2 cellular contexts compared by ENCODE assay signal in the genomic region with DNA sequence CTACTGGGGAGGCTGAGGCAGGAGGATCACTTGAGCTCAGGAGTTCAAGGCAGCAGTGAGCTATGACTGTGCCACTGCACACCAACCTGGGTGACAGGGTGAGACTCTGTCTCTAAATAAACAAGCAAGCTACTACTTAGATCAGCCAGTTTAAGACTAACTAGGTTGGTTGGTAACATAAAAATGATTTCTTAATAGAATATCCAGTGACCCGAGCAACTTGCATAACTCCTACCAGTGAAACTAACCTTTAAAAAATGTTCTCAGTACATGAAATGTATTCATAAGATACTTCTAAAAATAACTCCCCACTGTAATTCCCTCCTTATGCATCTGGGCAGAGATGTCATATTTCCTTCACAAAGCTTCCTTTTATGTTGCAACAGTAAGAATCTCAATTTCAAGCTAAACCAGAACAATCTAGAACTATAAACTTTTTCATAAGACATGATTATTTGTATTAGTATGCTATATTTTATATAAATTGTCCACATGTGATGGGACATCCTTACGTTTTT.
TF ChIP-seq lines count a peak whose summit lies in the region.

No MANE protein-coding gene starts in this region.

TF ChIP-seq in GM12878, 131 proteins besides CTCF, POLR2A, EP300 and RAD21:
- TF ChIP-seq IKZF1 (conservative IDR thresholded peaks at IDR 0.05) (no peak), HDGF (IDR thresholded peaks at IDR 0.05) (no peak), JUNB (IDR thresholded peaks at IDR 0.05) (no peak), TARDBP (IDR thresholded peaks at IDR 0.05; ENCODE audit: borderline replicate concordance) (no peak), CHD4 (IDR thresholded peaks at IDR 0.05) (no peak), KAT2A (conservative IDR thresholded peaks at IDR 0.05; ENCODE audit: control insufficient read depth, low read depth, low read length) (no peak), SIN3A (IDR thresholded peaks at IDR 0.05; ENCODE audit: low read depth, low read length) (no peak)
- TF ChIP-seq, protein P1, sequence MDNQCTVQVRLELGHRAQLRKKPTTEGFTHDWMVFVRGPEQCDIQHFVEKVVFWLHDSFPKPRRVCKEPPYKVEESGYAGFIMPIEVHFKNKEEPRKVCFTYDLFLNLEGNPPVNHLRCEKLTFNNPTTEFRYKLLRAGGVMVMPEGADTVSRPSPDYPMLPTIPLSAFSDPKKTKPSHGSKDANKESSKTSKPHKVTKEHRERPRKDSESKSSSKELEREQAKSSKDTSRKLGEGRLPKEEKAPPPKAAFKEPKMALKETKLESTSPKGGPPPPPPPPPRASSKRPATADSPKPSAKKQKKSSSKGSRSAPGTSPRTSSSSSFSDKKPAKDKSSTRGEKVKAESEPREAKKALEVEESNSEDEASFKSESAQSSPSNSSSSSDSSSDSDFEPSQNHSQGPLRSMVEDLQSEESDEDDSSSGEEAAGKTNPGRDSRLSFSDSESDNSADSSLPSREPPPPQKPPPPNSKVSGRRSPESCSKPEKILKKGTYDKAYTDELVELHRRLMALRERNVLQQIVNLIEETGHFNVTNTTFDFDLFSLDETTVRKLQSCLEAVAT (IDR thresholded peaks at IDR 0.05), result no peak
- TF ChIP-seq, protein P2, sequence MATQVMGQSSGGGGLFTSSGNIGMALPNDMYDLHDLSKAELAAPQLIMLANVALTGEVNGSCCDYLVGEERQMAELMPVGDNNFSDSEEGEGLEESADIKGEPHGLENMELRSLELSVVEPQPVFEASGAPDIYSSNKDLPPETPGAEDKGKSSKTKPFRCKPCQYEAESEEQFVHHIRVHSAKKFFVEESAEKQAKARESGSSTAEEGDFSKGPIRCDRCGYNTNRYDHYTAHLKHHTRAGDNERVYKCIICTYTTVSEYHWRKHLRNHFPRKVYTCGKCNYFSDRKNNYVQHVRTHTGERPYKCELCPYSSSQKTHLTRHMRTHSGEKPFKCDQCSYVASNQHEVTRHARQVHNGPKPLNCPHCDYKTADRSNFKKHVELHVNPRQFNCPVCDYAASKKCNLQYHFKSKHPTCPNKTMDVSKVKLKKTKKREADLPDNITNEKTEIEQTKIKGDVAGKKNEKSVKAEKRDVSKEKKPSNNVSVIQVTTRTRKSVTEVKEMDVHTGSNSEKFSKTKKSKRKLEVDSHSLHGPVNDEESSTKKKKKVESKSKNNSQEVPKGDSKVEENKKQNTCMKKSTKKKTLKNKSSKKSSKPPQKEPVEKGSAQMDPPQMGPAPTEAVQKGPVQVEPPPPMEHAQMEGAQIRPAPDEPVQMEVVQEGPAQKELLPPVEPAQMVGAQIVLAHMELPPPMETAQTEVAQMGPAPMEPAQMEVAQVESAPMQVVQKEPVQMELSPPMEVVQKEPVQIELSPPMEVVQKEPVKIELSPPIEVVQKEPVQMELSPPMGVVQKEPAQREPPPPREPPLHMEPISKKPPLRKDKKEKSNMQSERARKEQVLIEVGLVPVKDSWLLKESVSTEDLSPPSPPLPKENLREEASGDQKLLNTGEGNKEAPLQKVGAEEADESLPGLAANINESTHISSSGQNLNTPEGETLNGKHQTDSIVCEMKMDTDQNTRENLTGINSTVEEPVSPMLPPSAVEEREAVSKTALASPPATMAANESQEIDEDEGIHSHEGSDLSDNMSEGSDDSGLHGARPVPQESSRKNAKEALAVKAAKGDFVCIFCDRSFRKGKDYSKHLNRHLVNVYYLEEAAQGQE (IDR thresholded peaks at IDR 0.05; ENCODE audit: low read depth, low read length), result no peak
- TF ChIP-seq, protein P3, sequence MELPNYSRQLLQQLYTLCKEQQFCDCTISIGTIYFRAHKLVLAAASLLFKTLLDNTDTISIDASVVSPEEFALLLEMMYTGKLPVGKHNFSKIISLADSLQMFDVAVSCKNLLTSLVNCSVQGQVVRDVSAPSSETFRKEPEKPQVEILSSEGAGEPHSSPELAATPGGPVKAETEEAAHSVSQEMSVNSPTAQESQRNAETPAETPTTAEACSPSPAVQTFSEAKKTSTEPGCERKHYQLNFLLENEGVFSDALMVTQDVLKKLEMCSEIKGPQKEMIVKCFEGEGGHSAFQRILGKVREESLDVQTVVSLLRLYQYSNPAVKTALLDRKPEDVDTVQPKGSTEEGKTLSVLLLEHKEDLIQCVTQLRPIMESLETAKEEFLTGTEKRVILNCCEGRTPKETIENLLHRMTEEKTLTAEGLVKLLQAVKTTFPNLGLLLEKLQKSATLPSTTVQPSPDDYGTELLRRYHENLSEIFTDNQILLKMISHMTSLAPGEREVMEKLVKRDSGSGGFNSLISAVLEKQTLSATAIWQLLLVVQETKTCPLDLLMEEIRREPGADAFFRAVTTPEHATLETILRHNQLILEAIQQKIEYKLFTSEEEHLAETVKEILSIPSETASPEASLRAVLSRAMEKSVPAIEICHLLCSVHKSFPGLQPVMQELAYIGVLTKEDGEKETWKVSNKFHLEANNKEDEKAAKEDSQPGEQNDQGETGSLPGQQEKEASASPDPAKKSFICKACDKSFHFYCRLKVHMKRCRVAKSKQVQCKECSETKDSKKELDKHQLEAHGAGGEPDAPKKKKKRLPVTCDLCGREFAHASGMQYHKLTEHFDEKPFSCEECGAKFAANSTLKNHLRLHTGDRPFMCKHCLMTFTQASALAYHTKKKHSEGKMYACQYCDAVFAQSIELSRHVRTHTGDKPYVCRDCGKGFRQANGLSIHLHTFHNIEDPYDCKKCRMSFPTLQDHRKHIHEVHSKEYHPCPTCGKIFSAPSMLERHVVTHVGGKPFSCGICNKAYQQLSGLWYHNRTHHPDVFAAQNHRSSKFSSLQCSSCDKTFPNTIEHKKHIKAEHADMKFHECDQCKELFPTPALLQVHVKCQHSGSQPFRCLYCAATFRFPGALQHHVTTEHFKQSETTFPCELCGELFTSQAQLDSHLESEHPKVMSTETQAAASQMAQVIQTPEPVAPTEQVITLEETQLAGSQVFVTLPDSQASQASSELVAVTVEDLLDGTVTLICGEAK (IDR thresholded peaks at IDR 0.05; ENCODE audit: borderline replicate concordance), result no peak

TF ChIP-seq in GM23338, 12 proteins besides CTCF, POLR2A, EP300 and RAD21:
- TF ChIP-seq STAT1 (IDR thresholded peaks at IDR 0.05; ENCODE audit: unreplicated experiment) (no peak), POLR2AphosphoS5 (IDR thresholded peaks at IDR 0.05; ENCODE audit: low read depth) (no peak), NANOG (IDR thresholded peaks at IDR 0.05; ENCODE audit: borderline replicate concordance) (no peak), CREB1 (CRISPR knock-in tag; IDR thresholded peaks at IDR 0.05; ENCODE audit: low read depth) (no peak), EZH2phosphoT487 (IDR thresholded peaks at IDR 0.05; ENCODE audit: unreplicated experiment) (no peak), ZNF114 (CRISPR knock-in tag; IDR thresholded peaks at IDR 0.05) (no peak), ZNF331 (CRISPR knock-in tag; IDR thresholded peaks at IDR 0.05; ENCODE audit: low read depth) (no peak), EZH2 (IDR thresholded peaks at IDR 0.05; ENCODE audit: low read depth, unreplicated experiment) (no peak), JUNB (IDR thresholded peaks at IDR 0.05; ENCODE audit: unreplicated experiment) (no peak)
- TF ChIP-seq, protein P4, sequence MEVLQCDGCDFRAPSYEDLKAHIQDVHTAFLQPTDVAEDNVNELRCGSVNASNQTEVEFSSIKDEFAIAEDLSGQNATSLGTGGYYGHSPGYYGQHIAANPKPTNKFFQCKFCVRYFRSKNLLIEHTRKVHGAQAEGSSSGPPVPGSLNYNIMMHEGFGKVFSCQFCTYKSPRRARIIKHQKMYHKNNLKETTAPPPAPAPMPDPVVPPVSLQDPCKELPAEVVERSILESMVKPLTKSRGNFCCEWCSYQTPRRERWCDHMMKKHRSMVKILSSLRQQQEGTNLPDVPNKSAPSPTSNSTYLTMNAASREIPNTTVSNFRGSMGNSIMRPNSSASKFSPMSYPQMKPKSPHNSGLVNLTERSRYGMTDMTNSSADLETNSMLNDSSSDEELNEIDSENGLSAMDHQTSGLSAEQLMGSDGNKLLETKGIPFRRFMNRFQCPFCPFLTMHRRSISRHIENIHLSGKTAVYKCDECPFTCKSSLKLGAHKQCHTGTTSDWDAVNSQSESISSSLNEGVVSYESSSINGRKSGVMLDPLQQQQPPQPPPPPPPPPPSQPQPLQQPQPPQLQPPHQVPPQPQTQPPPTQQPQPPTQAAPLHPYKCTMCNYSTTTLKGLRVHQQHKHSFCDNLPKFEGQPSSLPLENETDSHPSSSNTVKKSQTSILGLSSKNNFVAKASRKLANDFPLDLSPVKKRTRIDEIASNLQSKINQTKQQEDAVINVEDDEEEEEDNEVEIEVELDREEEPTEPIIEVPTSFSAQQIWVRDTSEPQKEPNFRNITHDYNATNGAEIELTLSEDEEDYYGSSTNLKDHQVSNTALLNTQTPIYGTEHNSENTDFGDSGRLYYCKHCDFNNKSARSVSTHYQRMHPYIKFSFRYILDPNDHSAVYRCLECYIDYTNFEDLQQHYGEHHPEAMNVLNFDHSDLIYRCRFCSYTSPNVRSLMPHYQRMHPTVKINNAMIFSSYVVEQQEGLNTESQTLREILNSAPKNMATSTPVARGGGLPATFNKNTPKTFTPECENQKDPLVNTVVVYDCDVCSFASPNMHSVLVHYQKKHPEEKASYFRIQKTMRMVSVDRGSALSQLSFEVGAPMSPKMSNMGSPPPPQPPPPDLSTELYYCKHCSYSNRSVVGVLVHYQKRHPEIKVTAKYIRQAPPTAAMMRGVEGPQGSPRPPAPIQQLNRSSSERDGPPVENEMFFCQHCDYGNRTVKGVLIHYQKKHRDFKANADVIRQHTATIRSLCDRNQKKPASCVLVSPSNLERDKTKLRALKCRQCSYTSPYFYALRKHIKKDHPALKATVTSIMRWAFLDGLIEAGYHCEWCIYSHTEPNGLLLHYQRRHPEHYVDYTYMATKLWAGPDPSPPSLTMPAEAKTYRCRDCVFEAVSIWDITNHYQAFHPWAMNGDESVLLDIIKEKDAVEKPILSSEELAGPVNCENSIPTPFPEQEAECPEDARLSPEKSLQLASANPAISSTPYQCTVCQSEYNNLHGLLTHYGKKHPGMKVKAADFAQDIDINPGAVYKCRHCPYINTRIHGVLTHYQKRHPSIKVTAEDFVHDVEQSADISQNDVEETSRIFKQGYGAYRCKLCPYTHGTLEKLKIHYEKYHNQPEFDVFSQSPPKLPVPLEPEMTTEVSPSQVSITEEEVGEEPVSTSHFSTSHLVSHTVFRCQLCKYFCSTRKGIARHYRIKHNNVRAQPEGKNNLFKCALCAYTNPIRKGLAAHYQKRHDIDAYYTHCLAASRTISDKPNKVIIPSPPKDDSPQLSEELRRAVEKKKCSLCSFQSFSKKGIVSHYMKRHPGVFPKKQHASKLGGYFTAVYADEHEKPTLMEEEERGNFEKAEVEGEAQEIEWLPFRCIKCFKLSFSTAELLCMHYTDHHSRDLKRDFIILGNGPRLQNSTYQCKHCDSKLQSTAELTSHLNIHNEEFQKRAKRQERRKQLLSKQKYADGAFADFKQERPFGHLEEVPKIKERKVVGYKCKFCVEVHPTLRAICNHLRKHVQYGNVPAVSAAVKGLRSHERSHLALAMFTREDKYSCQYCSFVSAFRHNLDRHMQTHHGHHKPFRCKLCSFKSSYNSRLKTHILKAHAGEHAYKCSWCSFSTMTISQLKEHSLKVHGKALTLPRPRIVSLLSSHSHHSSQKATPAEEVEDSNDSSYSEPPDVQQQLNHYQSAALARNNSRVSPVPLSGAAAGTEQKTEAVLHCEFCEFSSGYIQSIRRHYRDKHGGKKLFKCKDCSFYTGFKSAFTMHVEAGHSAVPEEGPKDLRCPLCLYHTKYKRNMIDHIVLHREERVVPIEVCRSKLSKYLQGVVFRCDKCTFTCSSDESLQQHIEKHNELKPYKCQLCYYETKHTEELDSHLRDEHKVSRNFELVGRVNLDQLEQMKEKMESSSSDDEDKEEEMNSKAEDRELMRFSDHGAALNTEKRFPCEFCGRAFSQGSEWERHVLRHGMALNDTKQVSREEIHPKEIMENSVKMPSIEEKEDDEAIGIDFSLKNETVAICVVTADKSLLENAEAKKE (CRISPR knock-in tag; IDR thresholded peaks at IDR 0.05), result no peak
- TF ChIP-seq, protein P5, sequence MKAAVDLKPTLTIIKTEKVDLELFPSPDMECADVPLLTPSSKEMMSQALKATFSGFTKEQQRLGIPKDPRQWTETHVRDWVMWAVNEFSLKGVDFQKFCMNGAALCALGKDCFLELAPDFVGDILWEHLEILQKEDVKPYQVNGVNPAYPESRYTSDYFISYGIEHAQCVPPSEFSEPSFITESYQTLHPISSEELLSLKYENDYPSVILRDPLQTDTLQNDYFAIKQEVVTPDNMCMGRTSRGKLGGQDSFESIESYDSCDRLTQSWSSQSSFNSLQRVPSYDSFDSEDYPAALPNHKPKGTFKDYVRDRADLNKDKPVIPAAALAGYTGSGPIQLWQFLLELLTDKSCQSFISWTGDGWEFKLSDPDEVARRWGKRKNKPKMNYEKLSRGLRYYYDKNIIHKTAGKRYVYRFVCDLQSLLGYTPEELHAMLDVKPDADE (IDR thresholded peaks at IDR 0.05), result no peak
- TF ChIP-seq, protein P2 (IDR thresholded peaks at IDR 0.05; ENCODE audit: unreplicated experiment), result no peak
